31 cellular contexts compared by ENCODE assay signal in the genomic region with DNA sequence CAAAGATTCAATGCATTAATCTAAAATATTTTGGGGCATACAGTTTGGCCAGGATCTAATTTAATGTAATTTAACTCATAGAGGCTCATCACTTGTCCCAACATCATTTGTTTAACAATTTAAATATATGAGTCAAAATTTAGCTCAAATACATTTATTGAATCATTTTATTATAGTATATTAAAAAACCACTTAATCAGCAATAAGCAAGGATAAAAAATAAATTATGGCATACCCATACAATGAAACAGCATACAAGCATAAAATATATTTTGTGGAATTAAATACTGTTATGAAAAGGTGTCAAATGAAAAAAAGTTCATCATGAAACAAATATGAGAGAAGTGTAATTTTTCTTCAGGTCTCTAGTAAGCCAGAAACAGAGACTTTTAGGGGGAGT.
"Had no signal": no experiment of that assay in that cellular context is flagged by ENCODE, and none has a peak within 500 bp of the region (broad histone marks: within the 10 kb centered on the region; RNA-seq: fewer than 3 reads in every experiment).

No MANE protein-coding gene starts in this region.

- H3K4me2 ChIP-seq: neural progenitor cell, smooth muscle cell had no signal

- H3K9ac ChIP-seq: neural progenitor cell, parathyroid adenoma had no signal

- DNase-seq: natural killer cell; occipital lobe; ovary; posterior cingulate gyrus; psoas muscle; right cardiac atrium; spleen; stimulated activated CD4-positive, alpha-beta T cell treated with anti-CD3 and anti-CD28 coated beads, Interleukin-12 subunit alpha, Interleukin-12 subunit beta, amount 100 ng/mL, for 4 hours; stimulated activated CD4-positive, alpha-beta T cell treated with anti-CD3 and anti-CD28 coated beads, Interleukin-1b, Interleukin-23, amount 100 ng/mL, for 48 hours; stimulated activated CD4-positive, alpha-beta T cell treated with anti-CD3 and anti-CD28 coated beads, Interleukin-4, amount 100 ng/mL, for 1 hour; stimulated activated CD4-positive, alpha-beta T cell treated with anti-CD3 and anti-CD28 coated beads, Interleukin-4, amount 100 ng/mL, for 4 hours; stimulated activated CD8-positive, alpha-beta memory T cell treated with anti-CD3 and anti-CD28 coated beads, Interleukin-4, amount 100 ng/mL, for 48 hours; stimulated activated naive CD4-positive, alpha-beta T cell; stimulated activated naive CD8-positive, alpha-beta T cell treated with anti-CD3 and anti-CD28 coated beads, Interleukin-15, amount 100 ng/mL, for 72 hours; stimulated activated naive CD8-positive, alpha-beta T cell treated with anti-CD3 and anti-CD28 coated beads, Interleukin-15, Interleukin-2, amounts not matched to agents 100 U/mL and 50 U/mL, for 24 hours; substantia nigra; testis; tibial artery; transverse colon; upper lobe of right lung; uterus had no signal

- H2AFZ ChIP-seq: neural progenitor cell, parathyroid adenoma had no signal

- H3K27ac Mint-ChIP-seq: natural killer cell; nephron; neural progenitor cell; stimulated activated memory B cell treated with anti-CD40 and anti-IgM and Interleukin-4, amounts not matched to agents 10 μg/mL and 1 μg/mL and 100 μg/mL, for 72 hours; stimulated activated naive CD8-positive, alpha-beta T cell treated with anti-CD3 and anti-CD28 coated beads, Interleukin-15, amount 100 ng/mL, for 72 hours; type B pancreatic cell had no signal

- H3K4me3 ChIP-seq: neural progenitor cell, ovary, psoas muscle, skin epidermis, smooth muscle cell, spleen, suprapubic skin, testis, tibial artery, transverse colon, upper lobe of right lung, uterus had no signal

- H3K27me3 ChIP-seq: neural progenitor cell, ovary, spleen, suprapubic skin, testis, tibial artery, transverse colon, upper lobe of right lung, uterus had no signal

- H3K36me3 ChIP-seq: ovary, uterus had no signal

- H3K27ac ChIP-seq: neural progenitor cell, ovary, parathyroid adenoma, psoas muscle, skin epidermis, spleen, suprapubic skin, testis, tibial artery, transverse colon, upper lobe of right lung, uterus had no signal

- H3K4me1 Mint-ChIP-seq: natural killer cell; nephron; neural progenitor cell; stimulated activated memory B cell treated with anti-CD40 and anti-IgM and Interleukin-4, amounts not matched to agents 10 μg/mL and 1 μg/mL and 100 μg/mL, for 72 hours; stimulated activated naive CD8-positive, alpha-beta T cell treated with anti-CD3 and anti-CD28 coated beads, Interleukin-15, amount 100 ng/mL, for 72 hours had no signal

- H3K27me3 Mint-ChIP-seq: progenitor cell of endocrine pancreas; stimulated activated memory B cell treated with anti-CD40 and anti-IgM and Interleukin-4, amounts not matched to agents 10 μg/mL and 1 μg/mL and 100 μg/mL, for 72 hours; stimulated activated naive CD8-positive, alpha-beta T cell treated with anti-CD3 and anti-CD28 coated beads, Interleukin-15, amount 100 ng/mL, for 72 hours; type B pancreatic cell had no signal

- H3K4me3 Mint-ChIP-seq: natural killer cell; nephron; neural progenitor cell; stimulated activated memory B cell treated with anti-CD40 and anti-IgM and Interleukin-4, amounts not matched to agents 10 μg/mL and 1 μg/mL and 100 μg/mL, for 72 hours; stimulated activated naive CD8-positive, alpha-beta T cell treated with anti-CD3 and anti-CD28 coated beads, Interleukin-15, amount 100 ng/mL, for 72 hours; type B pancreatic cell had no signal

- H3K9me3 Mint-ChIP-seq: natural killer cell; nephron; neural progenitor cell; stimulated activated memory B cell treated with anti-CD40 and anti-IgM and Interleukin-4, amounts not matched to agents 10 μg/mL and 1 μg/mL and 100 μg/mL, for 72 hours; stimulated activated naive CD8-positive, alpha-beta T cell treated with anti-CD3 and anti-CD28 coated beads, Interleukin-15, amount 100 ng/mL, for 72 hours; type B pancreatic cell had no signal

- ATAC-seq: natural killer cell; psoas muscle; right cardiac atrium; sciatic nerve; stimulated activated memory B cell treated with anti-CD40 and anti-IgM and Interleukin-4, amounts not matched to agents 10 μg/mL and 1 μg/mL and 100 μg/mL, for 72 hours; stimulated activated naive CD8-positive, alpha-beta T cell treated with anti-CD3 and anti-CD28 coated beads, Interleukin-15, amount 100 ng/mL, for 72 hours; stimulated activated naive CD8-positive, alpha-beta T cell treated with anti-CD3 and anti-CD28 coated beads, Interleukin-15, Interleukin-2, amounts not matched to agents 100 U/mL and 50 U/mL, for 24 hours; upper lobe of right lung had no signal

- H3K4me1 ChIP-seq: neural progenitor cell, parathyroid adenoma, psoas muscle, spleen, suprapubic skin, testis, tibial artery, transverse colon, upper lobe of right lung, uterus had no signal

- H3K9me3 ChIP-seq: ovary, psoas muscle, spleen, suprapubic skin, testis, tibial artery, transverse colon, upper lobe of right lung, uterus had no signal
